15 cellular contexts compared by ENCODE assay signal in the genomic region with DNA sequence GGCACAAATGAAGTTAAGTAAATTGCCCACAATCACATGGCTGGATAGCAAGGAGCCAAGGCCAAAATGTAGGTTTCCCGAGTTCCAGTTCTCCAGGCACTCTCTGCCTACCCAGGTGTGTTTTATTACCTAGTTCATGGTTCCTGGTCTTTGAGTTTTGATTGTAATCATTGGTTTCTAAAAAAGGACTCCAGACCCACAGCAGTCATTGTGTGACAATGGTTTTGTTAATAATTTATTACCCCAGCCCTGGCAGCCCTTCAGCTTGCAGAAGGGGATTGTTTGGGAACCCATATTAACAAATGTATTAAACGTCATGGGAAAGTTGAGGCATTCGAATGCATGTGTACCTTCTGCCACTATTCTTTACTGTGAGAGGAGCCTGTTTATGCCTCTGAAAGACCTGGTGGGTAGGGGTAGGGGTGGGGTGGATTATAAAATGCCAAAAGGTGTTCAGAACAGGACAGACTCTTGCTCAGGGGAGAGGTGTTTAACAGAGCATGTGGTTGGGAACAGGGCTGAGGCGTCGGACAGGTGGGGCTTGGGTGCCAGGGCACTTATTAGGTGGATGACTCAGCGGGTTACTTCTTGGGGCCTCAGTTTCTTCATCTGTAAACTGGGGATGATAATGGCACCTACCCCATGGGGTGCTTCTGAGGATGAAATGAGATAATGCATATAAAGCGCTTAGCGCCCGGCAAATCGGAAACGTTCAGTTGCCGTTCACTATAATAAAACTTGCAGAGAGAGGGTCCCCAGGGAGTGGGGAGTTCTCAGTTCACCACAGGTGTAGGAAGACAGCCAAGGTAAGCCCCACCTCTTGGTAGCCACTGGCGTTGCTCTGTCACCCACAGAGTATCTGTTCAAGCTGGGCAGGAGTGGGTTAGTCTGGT.
DNase-seq lines count a peak whose midpoint lies in the region; ATAC-seq and TF ChIP-seq lines count a peak whose summit lies in the region.
"Had no signal": no experiment of that assay in that cellular context is flagged by ENCODE, and none has a peak within 500 bp of the region (broad histone marks: within the 10 kb centered on the region; RNA-seq: fewer than 3 reads in every experiment).

No MANE protein-coding gene starts in this region.

- no peak overlapping the region for H3K23ac ChIP-seq in mesenchymal stem cell (ENCODE audit: low read length in 2 of 2)

- no peak overlapping the region for H3K4ac ChIP-seq in mesenchymal stem cell (ENCODE audit: low read depth in 1 of 2, low read length in 2 of 2)

- no peak for TF ChIP-seq CTCF in left ventricle myocardium inferior (IDR thresholded peaks at IDR 0.05; ENCODE audit: borderline replicate concordance)

- H3K27ac ChIP-seq in mesenchymal stem cell (ENCODE audit: low read length, poor library complexity, severe bottlenecking) (no peak overlapping the region), left ventricle myocardium inferior (replicated peaks) (no peak overlapping the region)
- H3K27ac ChIP-seq: BLaER1 had no signal

- no peak for DNase-seq in mesenchymal stem cell
- DNase-seq in T-helper 2 cell treated with Interferon-gamma antibody and Interleukin-4, amounts not matched to agents 5 μg/mL and 100 μg/mL, for 36 hours (ENCODE audit: low spot score): no peak
- no peak for DNase-seq in left ventricle myocardium inferior
- DNase-seq in Kasumi-1 (lab: John Stamatoyannopoulos, UW): no peak
- DNase-seq: glutamatergic neuron; NCI-H146; NCI-H748 treated with DMSO at 0.1 percent for 48 hours; Right ventricle myocardium superior; stimulated activated CD4-positive, alpha-beta T cell treated with anti-CD3 and anti-CD28 coated beads, Interleukin-2, amount 100 ng/mL, for 48 hours; stimulated activated naive CD4-positive, alpha-beta T cell treated with Interleukin-2 at 50 U/mL for 16 hours had no signal

- H2AK5ac ChIP-seq in mesenchymal stem cell (ENCODE audit: low read length, severe bottlenecking): peak overlapping the region; percentile 25

- no peaks in the 10 kb centered on the region for H3K9me3 ChIP-seq in mesenchymal stem cell (ENCODE audit: control insufficient read depth, low read length)
- H3K9me3 ChIP-seq in left ventricle myocardium inferior (replicated peaks): no peaks in the 10 kb centered on the region
- H3K9me3 ChIP-seq: BLaER1 had no signal

- no peak overlapping the region for H2AFZ ChIP-seq in mesenchymal stem cell (ENCODE audit: low read depth, low read length)

- H3K27me3 ChIP-seq in mesenchymal stem cell (ENCODE audit: control insufficient read depth in 1 of 2, insufficient read depth in 1 of 2, low read length in 2 of 2) (peaks cover 0 to 19% of the 10 kb centered on the region in 2 experiments), left ventricle myocardium inferior (ENCODE audit: low read depth) (no peaks in the 10 kb centered on the region)
- H3K27me3 ChIP-seq: BLaER1 had no signal

- H4K8ac ChIP-seq in mesenchymal stem cell (ENCODE audit: low read length): no peak overlapping the region

- no peaks in the 10 kb centered on the region for H3K27me3 Mint-ChIP-seq in T-helper 2 cell treated with Interferon-gamma antibody and Interleukin-4, amounts not matched to agents 5 μg/mL and 100 μg/mL, for 36 hours (ENCODE audit: low read depth)

- H3K4me1 Mint-ChIP-seq in T-helper 2 cell treated with Interferon-gamma antibody and Interleukin-4, amounts not matched to agents 5 μg/mL and 100 μg/mL, for 36 hours (ENCODE audit: low read depth): peaks cover 54% of the 10 kb centered on the region

- H3K36me3 ChIP-seq in mesenchymal stem cell (ENCODE audit: control insufficient read depth in 1 of 2, insufficient read depth in 2 of 2, low read depth in 1 of 2, low read length in 2 of 2) (no peaks in the 10 kb centered on the region), left ventricle myocardium inferior (peaks cover 25% of the 10 kb centered on the region)

- no peak overlapping the region for H2BK12ac ChIP-seq in mesenchymal stem cell (ENCODE audit: low read length in 2 of 2)

- no peak overlapping the region for H3K27ac Mint-ChIP-seq in T-helper 2 cell treated with Interferon-gamma antibody and Interleukin-4, amounts not matched to agents 5 μg/mL and 100 μg/mL, for 36 hours

- H2BK120ac ChIP-seq in mesenchymal stem cell (ENCODE audit: low read depth, low read length): no peak overlapping the region

- H3K36me3 Mint-ChIP-seq in T-helper 2 cell treated with Interferon-gamma antibody and Interleukin-4, amounts not matched to agents 5 μg/mL and 100 μg/mL, for 36 hours (ENCODE audit: low read depth): peaks cover 61% of the 10 kb centered on the region

- no peak overlapping the region for H4K91ac ChIP-seq in mesenchymal stem cell (ENCODE audit: low read length)

- 91% methylated on average over 13 of the region's 13 CpGs for WGBS in mesenchymal stem cell

- H3K9me3 Mint-ChIP-seq in T-helper 2 cell treated with Interferon-gamma antibody and Interleukin-4, amounts not matched to agents 5 μg/mL and 100 μg/mL, for 36 hours: peaks cover 9% of the 10 kb centered on the region

- no peak overlapping the region for H2BK5ac ChIP-seq in mesenchymal stem cell (ENCODE audit: low read depth, low read length, poor library complexity, severe bottlenecking)

- no peak overlapping the region for H3K4me2 ChIP-seq in mesenchymal stem cell (ENCODE audit: low read length, poor library complexity, severe bottlenecking)
- H3K4me2 ChIP-seq: BLaER1 had no signal

- H3K18ac ChIP-seq in mesenchymal stem cell (ENCODE audit: low read depth in 1 of 2, low read length in 2 of 2): no peak overlapping the region

- no peak overlapping the region for H3K14ac ChIP-seq in mesenchymal stem cell (ENCODE audit: low read length in 2 of 2)

- ATAC-seq in GM18867 (IDR thresholded peaks at IDR 0.05; ENCODE audit: unreplicated experiment) (peak; percentile 35), GM21737 (IDR thresholded peaks at IDR 0.05; ENCODE audit: unreplicated experiment) (peak; percentile 32), HG03457 (IDR thresholded peaks at IDR 0.05; ENCODE audit: unreplicated experiment) (peak; percentile 54), esophagus mucosa (no peak)

- peaks cover 25% of the 10 kb centered on the region for H3K4me1 ChIP-seq in mesenchymal stem cell (ENCODE audit: control insufficient read depth, insufficient read depth, low read depth, low read length)
- peaks cover 27% of the 10 kb centered on the region for H3K4me1 ChIP-seq in left ventricle myocardium inferior
- H3K4me1 ChIP-seq: BLaER1 had no signal

- no peaks in the 10 kb centered on the region for H3K79me1 ChIP-seq in mesenchymal stem cell (replicated peaks; ENCODE audit: low read length, poor library complexity, severe bottlenecking)

- no peak overlapping the region for H3K9ac ChIP-seq in mesenchymal stem cell (ENCODE audit: low read length)
- H3K9ac ChIP-seq: BLaER1 had no signal

- no peak overlapping the region for H2BK15ac ChIP-seq in mesenchymal stem cell (ENCODE audit: low read depth, poor library complexity, severe bottlenecking)

- H3K4me3 ChIP-seq in mesenchymal stem cell (ENCODE audit: insufficient read depth in 1 of 2, low read depth in 1 of 2, low read length in 2 of 2): no peak overlapping the region
- H3K4me3 ChIP-seq in left ventricle myocardium inferior: no peak overlapping the region
- H3K4me3 ChIP-seq: BLaER1 had no signal

- intact Hi-C loops in left ventricle myocardium inferior (cut with micrococcal nuclease): no loop called here

- no peak overlapping the region for H3K4me3 Mint-ChIP-seq in T-helper 2 cell treated with Interferon-gamma antibody and Interleukin-4, amounts not matched to agents 5 μg/mL and 100 μg/mL, for 36 hours
